In the genomic region with DNA sequence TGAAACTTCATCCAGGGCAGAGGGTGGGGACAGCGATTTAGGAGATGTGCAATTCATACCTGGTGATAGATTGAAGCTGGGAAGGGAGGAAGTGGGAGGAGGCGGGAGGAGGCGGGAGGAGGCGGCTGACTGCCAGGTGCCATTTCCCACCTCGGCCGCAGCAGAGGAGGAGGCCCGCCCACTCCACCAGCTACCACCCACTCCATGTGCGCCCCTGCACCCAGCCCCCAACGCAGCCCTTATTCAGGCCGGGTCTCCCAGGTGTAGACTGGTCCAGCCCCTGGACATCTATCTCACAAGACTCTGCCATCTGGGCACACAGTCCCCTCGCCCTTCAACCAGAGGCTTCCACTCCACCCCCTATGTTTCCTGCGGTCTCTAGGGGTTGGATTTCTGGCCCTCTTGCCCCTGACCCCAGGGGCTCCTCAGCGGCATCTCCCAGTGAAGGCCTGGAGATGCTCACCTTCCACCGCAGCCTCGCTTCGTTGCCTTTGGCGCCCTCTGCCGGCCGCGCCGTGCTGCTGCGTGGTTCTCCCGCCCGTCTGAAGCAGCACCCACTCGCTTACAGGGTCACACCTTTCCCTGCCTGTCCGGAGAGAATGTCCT, we compare ENCODE assay signal across 1 cellular context.
TF ChIP-seq lines count a peak whose summit lies in the region.

No MANE protein-coding gene starts in this region.

TF ChIP-seq in HepG2, 621 proteins besides CTCF, POLR2A, EP300 and RAD21 (continued from another document and continues in another):
- TF ChIP-seq, protein P1, sequence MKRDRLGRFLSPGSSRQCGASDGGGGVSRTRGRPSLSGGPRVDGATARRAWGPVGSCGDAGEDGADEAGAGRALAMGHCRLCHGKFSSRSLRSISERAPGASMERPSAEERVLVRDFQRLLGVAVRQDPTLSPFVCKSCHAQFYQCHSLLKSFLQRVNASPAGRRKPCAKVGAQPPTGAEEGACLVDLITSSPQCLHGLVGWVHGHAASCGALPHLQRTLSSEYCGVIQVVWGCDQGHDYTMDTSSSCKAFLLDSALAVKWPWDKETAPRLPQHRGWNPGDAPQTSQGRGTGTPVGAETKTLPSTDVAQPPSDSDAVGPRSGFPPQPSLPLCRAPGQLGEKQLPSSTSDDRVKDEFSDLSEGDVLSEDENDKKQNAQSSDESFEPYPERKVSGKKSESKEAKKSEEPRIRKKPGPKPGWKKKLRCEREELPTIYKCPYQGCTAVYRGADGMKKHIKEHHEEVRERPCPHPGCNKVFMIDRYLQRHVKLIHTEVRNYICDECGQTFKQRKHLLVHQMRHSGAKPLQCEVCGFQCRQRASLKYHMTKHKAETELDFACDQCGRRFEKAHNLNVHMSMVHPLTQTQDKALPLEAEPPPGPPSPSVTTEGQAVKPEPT (CRISPR knock-in tag; IDR thresholded peaks at IDR 0.05; ENCODE audit: low read depth), result no peak
- TF ChIP-seq ZNF776 (CRISPR knock-in tag; IDR thresholded peaks at IDR 0.05) (no peak), ESRRA (CRISPR knock-in tag; IDR thresholded peaks at IDR 0.05; ENCODE audit: low read depth) (no peak), ZSCAN25 (CRISPR knock-in tag; IDR thresholded peaks at IDR 0.05) (peak; percentile 89), ZNF619 (CRISPR knock-in tag; IDR thresholded peaks at IDR 0.05) (0 out of 2 replicates have a peak, but pooled peaks have one; percentile 58), ZNF790 (CRISPR knock-in tag; IDR thresholded peaks at IDR 0.05; ENCODE audit: borderline replicate concordance) (no peak), ZNF768 (CRISPR knock-in tag; IDR thresholded peaks at IDR 0.05) (peak; percentile 77; the same call in 1 of the 2 replicates), FOXK2 (IDR thresholded peaks at IDR 0.05) (no peak), ZNF337 (CRISPR knock-in tag; IDR thresholded peaks at IDR 0.05; ENCODE audit: borderline replicate concordance, low read depth) (no peak), DPF2 (CRISPR knock-in tag; IDR thresholded peaks at IDR 0.05; ENCODE audit: borderline replicate concordance, low read depth) (no peak), KDM5B (CRISPR knock-in tag; IDR thresholded peaks at IDR 0.05; ENCODE audit: borderline replicate concordance) (no peak; the same call in 1 of the 2 replicates), ISX (CRISPR knock-in tag; conservative IDR thresholded peaks at IDR 0.05) (no peak), JARID2 (CRISPR knock-in tag; IDR thresholded peaks at IDR 0.05; ENCODE audit: insufficient replicate concordance) (no peak), SRSF9 (IDR thresholded peaks at IDR 0.05; ENCODE audit: borderline replicate concordance, insufficient read depth, low read depth, low read length, poor library complexity, severe bottlenecking) (no peak), ZNF644 (CRISPR knock-in tag; IDR thresholded peaks at IDR 0.05; ENCODE audit: low read depth) (no peak), TCF7 (IDR thresholded peaks at IDR 0.05; ENCODE audit: low read depth) (no peak), ZNF660 (CRISPR knock-in tag; IDR thresholded peaks at IDR 0.05; ENCODE audit: borderline replicate concordance, low read depth) (no peak), MBD4 (IDR thresholded peaks at IDR 0.05; ENCODE audit: borderline replicate concordance, low read length) (no peak), ZNF292 (CRISPR knock-in tag; IDR thresholded peaks at IDR 0.05; ENCODE audit: borderline replicate concordance, low read depth) (0 out of 2 replicates have a peak, but pooled peaks have one; percentile 33), SMAD3 (CRISPR knock-in tag; IDR thresholded peaks at IDR 0.05) (no peak), MAZ (IDR thresholded peaks at IDR 0.05; ENCODE audit: borderline replicate concordance, low read depth, low read length) (0 out of 2 replicates have a peak, but pooled peaks have one; percentile 39), MAZ (CRISPR knock-in tag; IDR thresholded peaks at IDR 0.05; ENCODE audit: low read depth) (peak; percentile 64; the same call in 1 of the 2 replicates), ZMAT3 (CRISPR knock-in tag; conservative IDR thresholded peaks at IDR 0.05) (no peak), ZNF780A (CRISPR knock-in tag; IDR thresholded peaks at IDR 0.05) (0 out of 2 replicates have a peak, but pooled peaks have one; percentile 55), CSRNP1 (CRISPR knock-in tag; IDR thresholded peaks at IDR 0.05) (no peak), MTF1 (CRISPR knock-in tag; IDR thresholded peaks at IDR 0.05) (no peak), ZNF703 (CRISPR knock-in tag; IDR thresholded peaks at IDR 0.05; ENCODE audit: borderline replicate concordance) (no peak), MIER2 (CRISPR knock-in tag; IDR thresholded peaks at IDR 0.05) (0 out of 2 replicates have a peak, but pooled peaks have one; percentile 21), ZNF326 (CRISPR knock-in tag; IDR thresholded peaks at IDR 0.05; ENCODE audit: borderline replicate concordance) (no peak), RNF2 (conservative IDR thresholded peaks at IDR 0.05; ENCODE audit: low read depth) (no peak), WIZ (CRISPR knock-in tag; IDR thresholded peaks at IDR 0.05) (no peak)
- TF ChIP-seq, protein P2, sequence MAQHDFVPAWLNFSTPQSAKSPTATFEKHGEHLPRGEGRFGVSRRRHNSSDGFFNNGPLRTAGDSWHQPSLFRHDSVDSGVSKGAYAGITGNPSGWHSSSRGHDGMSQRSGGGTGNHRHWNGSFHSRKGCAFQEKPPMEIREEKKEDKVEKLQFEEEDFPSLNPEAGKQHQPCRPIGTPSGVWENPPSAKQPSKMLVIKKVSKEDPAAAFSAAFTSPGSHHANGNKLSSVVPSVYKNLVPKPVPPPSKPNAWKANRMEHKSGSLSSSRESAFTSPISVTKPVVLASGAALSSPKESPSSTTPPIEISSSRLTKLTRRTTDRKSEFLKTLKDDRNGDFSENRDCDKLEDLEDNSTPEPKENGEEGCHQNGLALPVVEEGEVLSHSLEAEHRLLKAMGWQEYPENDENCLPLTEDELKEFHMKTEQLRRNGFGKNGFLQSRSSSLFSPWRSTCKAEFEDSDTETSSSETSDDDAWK (CRISPR knock-in tag; IDR thresholded peaks at IDR 0.05), result no peak
- TF ChIP-seq, protein P3, sequence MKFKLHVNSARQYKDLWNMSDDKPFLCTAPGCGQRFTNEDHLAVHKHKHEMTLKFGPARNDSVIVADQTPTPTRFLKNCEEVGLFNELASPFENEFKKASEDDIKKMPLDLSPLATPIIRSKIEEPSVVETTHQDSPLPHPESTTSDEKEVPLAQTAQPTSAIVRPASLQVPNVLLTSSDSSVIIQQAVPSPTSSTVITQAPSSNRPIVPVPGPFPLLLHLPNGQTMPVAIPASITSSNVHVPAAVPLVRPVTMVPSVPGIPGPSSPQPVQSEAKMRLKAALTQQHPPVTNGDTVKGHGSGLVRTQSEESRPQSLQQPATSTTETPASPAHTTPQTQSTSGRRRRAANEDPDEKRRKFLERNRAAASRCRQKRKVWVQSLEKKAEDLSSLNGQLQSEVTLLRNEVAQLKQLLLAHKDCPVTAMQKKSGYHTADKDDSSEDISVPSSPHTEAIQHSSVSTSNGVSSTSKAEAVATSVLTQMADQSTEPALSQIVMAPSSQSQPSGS (CRISPR knock-in tag; IDR thresholded peaks at IDR 0.05), result no peak
- TF ChIP-seq, protein P4, sequence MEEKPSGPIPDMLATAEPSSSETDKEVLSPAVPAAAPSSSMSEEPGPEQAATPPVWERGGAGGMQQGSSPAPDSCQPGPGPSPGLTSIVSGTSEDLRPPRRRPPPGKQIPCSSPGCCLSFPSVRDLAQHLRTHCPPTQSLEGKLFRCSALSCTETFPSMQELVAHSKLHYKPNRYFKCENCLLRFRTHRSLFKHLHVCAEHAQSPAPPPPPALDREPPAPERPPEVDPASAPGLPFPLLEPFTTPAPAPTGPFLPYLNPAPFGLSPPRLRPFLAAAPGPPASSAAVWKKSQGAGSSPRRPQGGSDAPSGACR (CRISPR knock-in tag; IDR thresholded peaks at IDR 0.05), result 0 out of 2 replicates have a peak, but pooled peaks have one; percentile 37
- TF ChIP-seq, protein P5, sequence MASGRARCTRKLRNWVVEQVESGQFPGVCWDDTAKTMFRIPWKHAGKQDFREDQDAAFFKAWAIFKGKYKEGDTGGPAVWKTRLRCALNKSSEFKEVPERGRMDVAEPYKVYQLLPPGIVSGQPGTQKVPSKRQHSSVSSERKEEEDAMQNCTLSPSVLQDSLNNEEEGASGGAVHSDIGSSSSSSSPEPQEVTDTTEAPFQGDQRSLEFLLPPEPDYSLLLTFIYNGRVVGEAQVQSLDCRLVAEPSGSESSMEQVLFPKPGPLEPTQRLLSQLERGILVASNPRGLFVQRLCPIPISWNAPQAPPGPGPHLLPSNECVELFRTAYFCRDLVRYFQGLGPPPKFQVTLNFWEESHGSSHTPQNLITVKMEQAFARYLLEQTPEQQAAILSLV (CRISPR knock-in tag; IDR thresholded peaks at IDR 0.05; ENCODE audit: borderline replicate concordance), result no peak
- TF ChIP-seq, protein P6, sequence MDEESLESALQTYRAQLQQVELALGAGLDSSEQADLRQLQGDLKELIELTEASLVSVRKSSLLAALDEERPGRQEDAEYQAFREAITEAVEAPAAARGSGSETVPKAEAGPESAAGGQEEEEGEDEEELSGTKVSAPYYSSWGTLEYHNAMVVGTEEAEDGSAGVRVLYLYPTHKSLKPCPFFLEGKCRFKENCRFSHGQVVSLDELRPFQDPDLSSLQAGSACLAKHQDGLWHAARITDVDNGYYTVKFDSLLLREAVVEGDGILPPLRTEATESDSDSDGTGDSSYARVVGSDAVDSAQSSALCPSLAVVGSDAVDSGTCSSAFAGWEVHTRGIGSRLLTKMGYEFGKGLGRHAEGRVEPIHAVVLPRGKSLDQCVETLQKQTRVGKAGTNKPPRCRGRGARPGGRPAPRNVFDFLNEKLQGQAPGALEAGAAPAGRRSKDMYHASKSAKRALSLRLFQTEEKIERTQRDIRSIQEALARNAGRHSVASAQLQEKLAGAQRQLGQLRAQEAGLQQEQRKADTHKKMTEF (CRISPR knock-in tag; IDR thresholded peaks at IDR 0.05), result no peak
- TF ChIP-seq, protein P7, sequence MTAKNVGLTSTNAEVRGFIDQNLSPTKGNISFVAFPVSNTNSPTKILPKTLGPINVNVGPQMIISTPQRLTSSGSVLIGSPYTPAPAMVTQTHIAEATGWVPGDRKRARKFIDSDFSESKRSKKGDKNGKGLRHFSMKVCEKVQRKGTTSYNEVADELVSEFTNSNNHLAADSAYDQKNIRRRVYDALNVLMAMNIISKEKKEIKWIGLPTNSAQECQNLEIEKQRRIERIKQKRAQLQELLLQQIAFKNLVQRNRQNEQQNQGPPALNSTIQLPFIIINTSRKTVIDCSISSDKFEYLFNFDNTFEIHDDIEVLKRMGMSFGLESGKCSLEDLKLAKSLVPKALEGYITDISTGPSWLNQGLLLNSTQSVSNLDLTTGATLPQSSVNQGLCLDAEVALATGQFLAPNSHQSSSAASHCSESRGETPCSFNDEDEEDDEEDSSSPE (CRISPR knock-in tag; IDR thresholded peaks at IDR 0.05), result no peak
- TF ChIP-seq, protein P8, sequence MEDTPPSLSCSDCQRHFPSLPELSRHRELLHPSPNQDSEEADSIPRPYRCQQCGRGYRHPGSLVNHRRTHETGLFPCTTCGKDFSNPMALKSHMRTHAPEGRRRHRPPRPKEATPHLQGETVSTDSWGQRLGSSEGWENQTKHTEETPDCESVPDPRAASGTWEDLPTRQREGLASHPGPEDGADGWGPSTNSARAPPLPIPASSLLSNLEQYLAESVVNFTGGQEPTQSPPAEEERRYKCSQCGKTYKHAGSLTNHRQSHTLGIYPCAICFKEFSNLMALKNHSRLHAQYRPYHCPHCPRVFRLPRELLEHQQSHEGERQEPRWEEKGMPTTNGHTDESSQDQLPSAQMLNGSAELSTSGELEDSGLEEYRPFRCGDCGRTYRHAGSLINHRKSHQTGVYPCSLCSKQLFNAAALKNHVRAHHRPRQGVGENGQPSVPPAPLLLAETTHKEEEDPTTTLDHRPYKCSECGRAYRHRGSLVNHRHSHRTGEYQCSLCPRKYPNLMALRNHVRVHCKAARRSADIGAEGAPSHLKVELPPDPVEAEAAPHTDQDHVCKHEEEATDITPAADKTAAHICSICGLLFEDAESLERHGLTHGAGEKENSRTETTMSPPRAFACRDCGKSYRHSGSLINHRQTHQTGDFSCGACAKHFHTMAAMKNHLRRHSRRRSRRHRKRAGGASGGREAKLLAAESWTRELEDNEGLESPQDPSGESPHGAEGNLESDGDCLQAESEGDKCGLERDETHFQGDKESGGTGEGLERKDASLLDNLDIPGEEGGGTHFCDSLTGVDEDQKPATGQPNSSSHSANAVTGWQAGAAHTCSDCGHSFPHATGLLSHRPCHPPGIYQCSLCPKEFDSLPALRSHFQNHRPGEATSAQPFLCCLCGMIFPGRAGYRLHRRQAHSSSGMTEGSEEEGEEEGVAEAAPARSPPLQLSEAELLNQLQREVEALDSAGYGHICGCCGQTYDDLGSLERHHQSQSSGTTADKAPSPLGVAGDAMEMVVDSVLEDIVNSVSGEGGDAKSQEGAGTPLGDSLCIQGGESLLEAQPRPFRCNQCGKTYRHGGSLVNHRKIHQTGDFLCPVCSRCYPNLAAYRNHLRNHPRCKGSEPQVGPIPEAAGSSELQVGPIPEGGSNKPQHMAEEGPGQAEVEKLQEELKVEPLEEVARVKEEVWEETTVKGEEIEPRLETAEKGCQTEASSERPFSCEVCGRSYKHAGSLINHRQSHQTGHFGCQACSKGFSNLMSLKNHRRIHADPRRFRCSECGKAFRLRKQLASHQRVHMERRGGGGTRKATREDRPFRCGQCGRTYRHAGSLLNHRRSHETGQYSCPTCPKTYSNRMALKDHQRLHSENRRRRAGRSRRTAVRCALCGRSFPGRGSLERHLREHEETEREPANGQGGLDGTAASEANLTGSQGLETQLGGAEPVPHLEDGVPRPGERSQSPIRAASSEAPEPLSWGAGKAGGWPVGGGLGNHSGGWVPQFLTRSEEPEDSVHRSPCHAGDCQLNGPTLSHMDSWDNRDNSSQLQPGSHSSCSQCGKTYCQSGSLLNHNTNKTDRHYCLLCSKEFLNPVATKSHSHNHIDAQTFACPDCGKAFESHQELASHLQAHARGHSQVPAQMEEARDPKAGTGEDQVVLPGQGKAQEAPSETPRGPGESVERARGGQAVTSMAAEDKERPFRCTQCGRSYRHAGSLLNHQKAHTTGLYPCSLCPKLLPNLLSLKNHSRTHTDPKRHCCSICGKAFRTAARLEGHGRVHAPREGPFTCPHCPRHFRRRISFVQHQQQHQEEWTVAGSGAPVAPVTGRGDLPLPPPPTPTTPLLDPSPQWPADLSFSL (CRISPR knock-in tag; IDR thresholded peaks at IDR 0.05), result no peak
- TF ChIP-seq, protein P9, sequence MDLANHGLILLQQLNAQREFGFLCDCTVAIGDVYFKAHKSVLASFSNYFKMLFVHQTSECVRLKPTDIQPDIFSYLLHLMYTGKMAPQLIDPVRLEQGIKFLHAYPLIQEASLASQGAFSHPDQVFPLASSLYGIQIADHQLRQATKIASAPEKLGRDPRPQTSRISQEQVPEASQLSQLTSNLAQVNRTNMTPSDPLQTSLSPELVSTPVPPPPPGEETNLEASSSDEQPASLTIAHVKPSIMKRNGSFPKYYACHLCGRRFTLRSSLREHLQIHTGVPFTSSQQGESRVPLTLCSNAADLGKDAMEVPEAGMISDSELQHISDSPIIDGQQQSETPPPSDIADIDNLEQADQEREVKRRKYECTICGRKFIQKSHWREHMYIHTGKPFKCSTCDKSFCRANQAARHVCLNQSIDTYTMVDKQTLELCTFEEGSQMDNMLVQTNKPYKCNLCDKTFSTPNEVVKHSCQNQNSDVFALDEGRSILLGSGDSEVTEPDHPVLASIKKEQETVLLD (CRISPR knock-in tag; IDR thresholded peaks at IDR 0.05; ENCODE audit: low read depth), result no peak
